ENCODE assay signal across 1 cellular context in the genomic region with DNA sequence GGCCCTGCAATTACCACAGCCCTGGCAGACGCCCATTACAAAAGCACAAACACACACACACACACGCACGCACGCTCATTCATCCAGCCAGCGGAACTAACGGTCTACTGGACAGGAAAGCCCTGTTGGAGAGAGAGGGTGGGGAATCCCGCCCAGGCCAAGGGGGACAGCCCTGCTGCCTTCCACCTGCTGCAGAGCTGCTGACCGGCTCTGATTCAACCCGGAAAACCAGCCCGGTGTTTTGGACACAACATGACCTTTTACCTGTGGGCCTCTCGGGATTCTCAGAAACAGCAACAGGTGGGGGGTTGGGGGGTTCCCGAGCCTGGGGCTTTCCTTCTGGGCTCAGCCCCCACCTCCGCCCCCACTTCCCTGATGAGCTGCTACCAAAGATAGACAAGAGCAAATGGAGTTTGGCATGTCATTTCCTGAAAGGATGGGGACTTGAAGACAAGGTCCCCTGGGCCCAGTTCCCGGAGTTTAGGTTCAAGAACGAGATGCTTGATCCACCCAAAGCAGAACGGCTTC.
TF ChIP-seq lines count a peak whose summit lies in the region.

No MANE protein-coding gene starts in this region.

TF ChIP-seq in H1, 55 proteins besides CTCF, POLR2A, EP300 and RAD21:
- TF ChIP-seq, protein P1, sequence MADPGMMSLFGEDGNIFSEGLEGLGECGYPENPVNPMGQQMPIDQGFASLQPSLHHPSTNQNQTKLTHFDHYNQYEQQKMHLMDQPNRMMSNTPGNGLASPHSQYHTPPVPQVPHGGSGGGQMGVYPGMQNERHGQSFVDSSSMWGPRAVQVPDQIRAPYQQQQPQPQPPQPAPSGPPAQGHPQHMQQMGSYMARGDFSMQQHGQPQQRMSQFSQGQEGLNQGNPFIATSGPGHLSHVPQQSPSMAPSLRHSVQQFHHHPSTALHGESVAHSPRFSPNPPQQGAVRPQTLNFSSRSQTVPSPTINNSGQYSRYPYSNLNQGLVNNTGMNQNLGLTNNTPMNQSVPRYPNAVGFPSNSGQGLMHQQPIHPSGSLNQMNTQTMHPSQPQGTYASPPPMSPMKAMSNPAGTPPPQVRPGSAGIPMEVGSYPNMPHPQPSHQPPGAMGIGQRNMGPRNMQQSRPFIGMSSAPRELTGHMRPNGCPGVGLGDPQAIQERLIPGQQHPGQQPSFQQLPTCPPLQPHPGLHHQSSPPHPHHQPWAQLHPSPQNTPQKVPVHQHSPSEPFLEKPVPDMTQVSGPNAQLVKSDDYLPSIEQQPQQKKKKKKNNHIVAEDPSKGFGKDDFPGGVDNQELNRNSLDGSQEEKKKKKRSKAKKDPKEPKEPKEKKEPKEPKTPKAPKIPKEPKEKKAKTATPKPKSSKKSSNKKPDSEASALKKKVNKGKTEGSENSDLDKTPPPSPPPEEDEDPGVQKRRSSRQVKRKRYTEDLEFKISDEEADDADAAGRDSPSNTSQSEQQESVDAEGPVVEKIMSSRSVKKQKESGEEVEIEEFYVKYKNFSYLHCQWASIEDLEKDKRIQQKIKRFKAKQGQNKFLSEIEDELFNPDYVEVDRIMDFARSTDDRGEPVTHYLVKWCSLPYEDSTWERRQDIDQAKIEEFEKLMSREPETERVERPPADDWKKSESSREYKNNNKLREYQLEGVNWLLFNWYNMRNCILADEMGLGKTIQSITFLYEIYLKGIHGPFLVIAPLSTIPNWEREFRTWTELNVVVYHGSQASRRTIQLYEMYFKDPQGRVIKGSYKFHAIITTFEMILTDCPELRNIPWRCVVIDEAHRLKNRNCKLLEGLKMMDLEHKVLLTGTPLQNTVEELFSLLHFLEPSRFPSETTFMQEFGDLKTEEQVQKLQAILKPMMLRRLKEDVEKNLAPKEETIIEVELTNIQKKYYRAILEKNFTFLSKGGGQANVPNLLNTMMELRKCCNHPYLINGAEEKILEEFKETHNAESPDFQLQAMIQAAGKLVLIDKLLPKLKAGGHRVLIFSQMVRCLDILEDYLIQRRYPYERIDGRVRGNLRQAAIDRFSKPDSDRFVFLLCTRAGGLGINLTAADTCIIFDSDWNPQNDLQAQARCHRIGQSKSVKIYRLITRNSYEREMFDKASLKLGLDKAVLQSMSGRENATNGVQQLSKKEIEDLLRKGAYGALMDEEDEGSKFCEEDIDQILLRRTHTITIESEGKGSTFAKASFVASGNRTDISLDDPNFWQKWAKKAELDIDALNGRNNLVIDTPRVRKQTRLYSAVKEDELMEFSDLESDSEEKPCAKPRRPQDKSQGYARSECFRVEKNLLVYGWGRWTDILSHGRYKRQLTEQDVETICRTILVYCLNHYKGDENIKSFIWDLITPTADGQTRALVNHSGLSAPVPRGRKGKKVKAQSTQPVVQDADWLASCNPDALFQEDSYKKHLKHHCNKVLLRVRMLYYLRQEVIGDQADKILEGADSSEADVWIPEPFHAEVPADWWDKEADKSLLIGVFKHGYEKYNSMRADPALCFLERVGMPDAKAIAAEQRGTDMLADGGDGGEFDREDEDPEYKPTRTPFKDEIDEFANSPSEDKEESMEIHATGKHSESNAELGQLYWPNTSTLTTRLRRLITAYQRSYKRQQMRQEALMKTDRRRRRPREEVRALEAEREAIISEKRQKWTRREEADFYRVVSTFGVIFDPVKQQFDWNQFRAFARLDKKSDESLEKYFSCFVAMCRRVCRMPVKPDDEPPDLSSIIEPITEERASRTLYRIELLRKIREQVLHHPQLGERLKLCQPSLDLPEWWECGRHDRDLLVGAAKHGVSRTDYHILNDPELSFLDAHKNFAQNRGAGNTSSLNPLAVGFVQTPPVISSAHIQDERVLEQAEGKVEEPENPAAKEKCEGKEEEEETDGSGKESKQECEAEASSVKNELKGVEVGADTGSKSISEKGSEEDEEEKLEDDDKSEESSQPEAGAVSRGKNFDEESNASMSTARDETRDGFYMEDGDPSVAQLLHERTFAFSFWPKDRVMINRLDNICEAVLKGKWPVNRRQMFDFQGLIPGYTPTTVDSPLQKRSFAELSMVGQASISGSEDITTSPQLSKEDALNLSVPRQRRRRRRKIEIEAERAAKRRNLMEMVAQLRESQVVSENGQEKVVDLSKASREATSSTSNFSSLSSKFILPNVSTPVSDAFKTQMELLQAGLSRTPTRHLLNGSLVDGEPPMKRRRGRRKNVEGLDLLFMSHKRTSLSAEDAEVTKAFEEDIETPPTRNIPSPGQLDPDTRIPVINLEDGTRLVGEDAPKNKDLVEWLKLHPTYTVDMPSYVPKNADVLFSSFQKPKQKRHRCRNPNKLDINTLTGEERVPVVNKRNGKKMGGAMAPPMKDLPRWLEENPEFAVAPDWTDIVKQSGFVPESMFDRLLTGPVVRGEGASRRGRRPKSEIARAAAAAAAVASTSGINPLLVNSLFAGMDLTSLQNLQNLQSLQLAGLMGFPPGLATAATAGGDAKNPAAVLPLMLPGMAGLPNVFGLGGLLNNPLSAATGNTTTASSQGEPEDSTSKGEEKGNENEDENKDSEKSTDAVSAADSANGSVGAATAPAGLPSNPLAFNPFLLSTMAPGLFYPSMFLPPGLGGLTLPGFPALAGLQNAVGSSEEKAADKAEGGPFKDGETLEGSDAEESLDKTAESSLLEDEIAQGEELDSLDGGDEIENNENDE (IDR thresholded peaks at IDR 0.05; ENCODE audit: insufficient replicate concordance, low read length) = no peak
- TF ChIP-seq CHD2 (IDR thresholded peaks at IDR 0.05; ENCODE audit: low read length) (no peak), YY1 (IDR thresholded peaks at IDR 0.05; ENCODE audit: low read depth, low read length) (no peak), HDAC2 (IDR thresholded peaks at IDR 0.05; ENCODE audit: borderline replicate concordance in 1 of 2, low read depth in 2 of 2, low read length in 2 of 2) (no peak), GABPA (IDR thresholded peaks at IDR 0.05; ENCODE audit: borderline replicate concordance, insufficient read depth, low read length) (no peak), SRF (IDR thresholded peaks at IDR 0.05; ENCODE audit: low read depth, low read length) (no peak), NRF1 (IDR thresholded peaks at IDR 0.05; ENCODE audit: low read depth, low read length) (no peak), SAP30 (IDR thresholded peaks at IDR 0.05; ENCODE audit: insufficient read depth, insufficient replicate concordance, low read length) (no peak), CTBP2 (IDR thresholded peaks at IDR 0.05; ENCODE audit: borderline replicate concordance, insufficient read depth, insufficient read length, low read length) (no peak), KDM1A (IDR thresholded peaks at IDR 0.05; ENCODE audit: borderline replicate concordance, low read length) (no peak), RNF2 (IDR thresholded peaks at IDR 0.05; ENCODE audit: borderline replicate concordance, low read depth, low read length, missing control alignments, poor library complexity, severe bottlenecking) (no peak)
